In genomic region chr18:48517048-48517447, GRCh38 we compare ENCODE assay signal across 30 cellular contexts.
"Had no signal": no experiment of that assay in that cellular context is flagged by ENCODE, and none has a peak within 500 bp of the region (broad histone marks: within the 10 kb centered on the region; RNA-seq: fewer than 3 reads in every experiment).

No MANE protein-coding gene starts in this region.

- H3K4me3 ChIP-seq: ascending aorta, breast epithelium, cardiac muscle cell, colonic mucosa had no signal

- ATAC-seq: activated CD4-positive, CD25-positive, alpha-beta regulatory T cell treated with anti-CD3 and anti-CD28 coated beads, Interleukin-2, amount 50 U/mL, for 24 hours; activated naive CD4-positive, alpha-beta T cell treated with anti-CD3 and anti-CD28 coated beads, Interleukin-2, amount 50 U/mL, for 72 hours; activated T-cell treated with anti-CD3 and anti-CD28 coated beads, Interleukin-2, amount 50 U/mL, for 72 hours; esophagus mucosa; T-helper 17 cell had no signal

- DNase-seq: activated B cell treated with CpG ODN at 0.5 μM for 24 hours; activated CD4-positive, alpha-beta memory T cell treated with anti-CD3 and anti-CD28 coated beads, Interleukin-2, amount 10 ng/mL, durations not matched to agents 7 days and 5 days; activated CD4-positive, alpha-beta T cell treated with anti-CD3 and anti-CD28 coated beads for 48 hours; activated CD4-positive, alpha-beta T cell treated with anti-CD3 and anti-CD28 coated beads, Interleukin-2, amount 50 U/mL, for 4 hours; activated CD8-positive, alpha-beta memory T cell treated with anti-CD3 and anti-CD28 coated beads, Interleukin-2, amount 50 U/mL, for 48 hours; activated gamma-delta T cell; activated naive CD4-positive, alpha-beta T cell; activated naive CD4-positive, alpha-beta T cell treated with anti-CD3 and anti-CD28 coated beads, Interleukin-2, amount 10 ng/mL, durations not matched to agents 7 days and 5 days; activated naive CD8-positive, alpha-beta T cell treated with anti-CD3 and anti-CD28 coated beads, Interleukin-2, amount 10 ng/mL, durations not matched to agents 7 days and 5 days; activated T-cell treated with anti-CD3 and anti-CD28 coated beads for 4 hours; activated T-cell treated with anti-CD3 and anti-CD28 coated beads, Interleukin-2, amount 50 U/mL, for 24 hours; activated T-cell treated with anti-CD3 and anti-CD28 coated beads, Interleukin-2, amount 50 U/mL, for 72 hours; central memory CD4-positive, alpha-beta T cell; cerebellar nuclear complex; colonic mucosa; effector memory CD4-positive, alpha-beta T cell; endodermal cell; foreskin fibroblast; head of caudate nucleus; T-helper 17 cell; T1000; WERI-Rb-1 had no signal

- H3K4me1 ChIP-seq: ascending aorta, breast epithelium, colonic mucosa had no signal

- H3K4me1 Mint-ChIP-seq: activated B cell treated with CpG ODN at 0.5 μM for 24 hours; activated CD4-positive, alpha-beta memory T cell treated with anti-CD3 and anti-CD28 coated beads, Interleukin-2, amount 10 ng/mL, durations not matched to agents 7 days and 5 days; activated naive CD4-positive, alpha-beta T cell treated with anti-CD3 and anti-CD28 coated beads, Interleukin-2, amount 10 ng/mL, durations not matched to agents 7 days and 5 days; activated naive CD8-positive, alpha-beta T cell treated with anti-CD3 and anti-CD28 coated beads, Interleukin-2, amount 10 ng/mL, durations not matched to agents 7 days and 5 days; T-helper 17 cell had no signal

- H3K27ac ChIP-seq: ascending aorta, breast epithelium, cardiac muscle cell, colonic mucosa, WERI-Rb-1 had no signal

- H3K9me3 ChIP-seq: ascending aorta, breast epithelium, colonic mucosa had no signal

- H3K36me3 Mint-ChIP-seq: activated naive CD4-positive, alpha-beta T cell treated with anti-CD3 and anti-CD28 coated beads, Interleukin-2, amount 10 ng/mL, durations not matched to agents 7 days and 5 days; activated naive CD4-positive, alpha-beta T cell treated with anti-CD3 and anti-CD28 coated beads, Interleukin-2, amount 50 U/mL, for 72 hours; activated naive CD8-positive, alpha-beta T cell treated with anti-CD3 and anti-CD28 coated beads, Interleukin-2, amount 10 ng/mL, durations not matched to agents 7 days and 5 days; brain had no signal

- H3K4me3 Mint-ChIP-seq: activated B cell treated with CpG ODN at 0.5 μM for 24 hours; activated CD4-positive, alpha-beta memory T cell treated with anti-CD3 and anti-CD28 coated beads, Interleukin-2, amount 10 ng/mL, durations not matched to agents 7 days and 5 days; activated naive CD4-positive, alpha-beta T cell treated with anti-CD3 and anti-CD28 coated beads, Interleukin-2, amount 10 ng/mL, durations not matched to agents 7 days and 5 days; activated naive CD8-positive, alpha-beta T cell treated with anti-CD3 and anti-CD28 coated beads, Interleukin-2, amount 10 ng/mL, durations not matched to agents 7 days and 5 days; activated T-cell treated with anti-CD3 and anti-CD28 coated beads, Interleukin-2, amount 50 U/mL, for 24 hours; activated T-cell treated with anti-CD3 and anti-CD28 coated beads, Interleukin-2, amount 50 U/mL, for 72 hours; brain; endodermal cell; T-helper 17 cell; T-helper 2 cell treated with Interferon-gamma antibody and Interleukin-4, amounts not matched to agents 5 μg/mL and 100 μg/mL, for 36 hours had no signal

- H3K27me3 ChIP-seq: ascending aorta, breast epithelium, cardiac muscle cell, colonic mucosa had no signal

- H3K9me3 Mint-ChIP-seq: activated B cell treated with CpG ODN at 0.5 μM for 24 hours; activated CD4-positive, alpha-beta memory T cell treated with anti-CD3 and anti-CD28 coated beads, Interleukin-2, amount 10 ng/mL, durations not matched to agents 7 days and 5 days; activated naive CD4-positive, alpha-beta T cell treated with anti-CD3 and anti-CD28 coated beads, Interleukin-2, amount 10 ng/mL, durations not matched to agents 7 days and 5 days; activated naive CD4-positive, alpha-beta T cell treated with anti-CD3 and anti-CD28 coated beads, Interleukin-2, amount 50 U/mL, for 72 hours; activated naive CD8-positive, alpha-beta T cell treated with anti-CD3 and anti-CD28 coated beads, Interleukin-2, amount 10 ng/mL, durations not matched to agents 7 days and 5 days; activated T-cell treated with anti-CD3 and anti-CD28 coated beads, Interleukin-2, amount 50 U/mL, for 24 hours; activated T-cell treated with anti-CD3 and anti-CD28 coated beads, Interleukin-2, amount 50 U/mL, for 72 hours; brain; endodermal cell; T-helper 2 cell treated with Interferon-gamma antibody and Interleukin-4, amounts not matched to agents 5 μg/mL and 100 μg/mL, for 36 hours had no signal

- H3K27ac Mint-ChIP-seq: activated B cell treated with CpG ODN at 0.5 μM for 24 hours; activated CD4-positive, alpha-beta memory T cell treated with anti-CD3 and anti-CD28 coated beads, Interleukin-2, amount 10 ng/mL, durations not matched to agents 7 days and 5 days; activated naive CD4-positive, alpha-beta T cell treated with anti-CD3 and anti-CD28 coated beads, Interleukin-2, amount 10 ng/mL, durations not matched to agents 7 days and 5 days; activated naive CD4-positive, alpha-beta T cell treated with anti-CD3 and anti-CD28 coated beads, Interleukin-2, amount 50 U/mL, for 72 hours; activated naive CD8-positive, alpha-beta T cell treated with anti-CD3 and anti-CD28 coated beads, Interleukin-2, amount 10 ng/mL, durations not matched to agents 7 days and 5 days; activated T-cell treated with anti-CD3 and anti-CD28 coated beads, Interleukin-2, amount 50 U/mL, for 24 hours; activated T-cell treated with anti-CD3 and anti-CD28 coated beads, Interleukin-2, amount 50 U/mL, for 72 hours; brain; endodermal cell; T-helper 17 cell; T-helper 2 cell treated with Interferon-gamma antibody and Interleukin-4, amounts not matched to agents 5 μg/mL and 100 μg/mL, for 36 hours had no signal

- H3K36me3 ChIP-seq: ascending aorta, breast epithelium, cardiac muscle cell, colonic mucosa, WERI-Rb-1 had no signal
